Comparison of ENCODE assay signal across 8 cellular contexts in the genomic region with DNA sequence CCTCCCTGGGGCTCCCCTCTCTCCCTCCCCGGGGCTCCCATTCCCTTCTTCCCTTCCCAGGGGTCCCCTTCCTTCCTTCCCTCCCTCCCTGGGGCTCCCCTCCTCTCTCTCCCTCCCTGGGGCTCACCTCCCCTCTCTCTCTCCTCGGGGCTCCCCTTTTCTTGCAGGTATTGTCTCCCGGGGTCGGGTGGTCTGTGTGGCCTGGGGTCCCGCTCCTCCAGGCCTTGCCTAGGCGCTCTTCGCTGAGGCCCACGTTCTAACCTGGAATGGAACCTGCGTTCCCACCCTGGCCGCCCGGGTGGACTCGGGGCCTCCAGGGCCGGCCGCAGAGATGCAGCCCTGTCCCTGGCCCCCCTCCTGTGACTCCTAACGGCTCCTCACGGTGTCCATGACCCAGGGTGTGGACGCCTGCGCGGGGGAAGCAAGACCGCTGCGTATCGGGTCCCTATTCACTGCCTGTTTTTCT. TPM values are rescaled to one million over a fixed set of nuclear protein-coding genes. Genes with fewer than 3 reads are reported as not detected.
A peak's percentile ranks its signal among the peaks of the same experiment; 100 is the strongest.
DNase-seq lines count a peak whose midpoint lies in the region; ATAC-seq and TF ChIP-seq lines count a peak whose summit lies in the region.

No MANE protein-coding gene starts in this region.

- H3K4me3 Mint-ChIP-seq in activated CD8-positive, alpha-beta T cell treated with anti-CD3 and anti-CD28 coated beads for 36 hours: peak overlapping the region; percentile 69

- peak overlapping the region; percentile 80 for H3K4me3 ChIP-seq in BJ (ENCODE audit: low read depth, low read length)
- H3K4me3 ChIP-seq in cardiac muscle cell: peak overlapping the region; percentile 90
- H3K4me3 ChIP-seq in psoas muscle: peak overlapping the region; percentile 81

- peak overlapping the region; percentile 74 for H3K27ac ChIP-seq in cardiac muscle cell
- peak overlapping the region; percentile 88 for H3K27ac ChIP-seq in psoas muscle

- no peak for ATAC-seq in activated CD8-positive, alpha-beta T cell treated with anti-CD3 and anti-CD28 coated beads for 36 hours
- ATAC-seq in psoas muscle (peak in 3 of 4 donors; percentile 22 to 37 (median 28)), GM18517 (IDR thresholded peaks at IDR 0.05; ENCODE audit: unreplicated experiment) (no peak)

- peak overlapping the region; percentile 39 for H3K27ac Mint-ChIP-seq in activated CD8-positive, alpha-beta T cell treated with anti-CD3 and anti-CD28 coated beads for 36 hours

- H3K27me3 Mint-ChIP-seq in activated CD8-positive, alpha-beta T cell treated with anti-CD3 and anti-CD28 coated beads for 36 hours: no peaks in the 10 kb centered on the region

- intact Hi-C loops in activated CD8-positive, alpha-beta T cell treated with anti-CD3 and anti-CD28 coated beads for 36 hours (cut with micrococcal nuclease): no loop called here
- intact Hi-C loops in psoas muscle (cut with DNase I): no loop called here

- H3K36me3 Mint-ChIP-seq in activated CD8-positive, alpha-beta T cell treated with anti-CD3 and anti-CD28 coated beads for 36 hours (ENCODE audit: low read depth): peaks cover 6% of the 10 kb centered on the region

- H3K36me3 ChIP-seq in BJ (ENCODE audit: control insufficient read depth, insufficient read depth, low read length) (peaks cover 6% of the 10 kb centered on the region), cardiac muscle cell (peaks cover 3% of the 10 kb centered on the region), psoas muscle (ENCODE audit: insufficient read depth in 1 of 2, low read depth in 1 of 2) (peaks cover 0 to 13% of the 10 kb centered on the region in 2 donors)

- peaks cover 9% of the 10 kb centered on the region for H3K4me1 ChIP-seq in cardiac muscle cell (ENCODE audit: low read depth)
- peaks cover 69% of the 10 kb centered on the region for H3K4me1 ChIP-seq in psoas muscle

- peaks cover 60% of the 10 kb centered on the region for H3K4me1 Mint-ChIP-seq in activated CD8-positive, alpha-beta T cell treated with anti-CD3 and anti-CD28 coated beads for 36 hours (ENCODE audit: low read depth)

- WGBS in psoas muscle, 3 donors: 2% methylated on average over 22 of the region's 22 CpGs

- H3K9me3 ChIP-seq in cardiac muscle cell (ENCODE audit: low read depth): no peaks in the 10 kb centered on the region
- no peaks in the 10 kb centered on the region for H3K9me3 ChIP-seq in psoas muscle

- POLR2A ChIA-PET in BJ (lab: Charles Lee): no interaction called here
- POLR2A ChIA-PET in activated CD8-positive, alpha-beta T cell treated with anti-CD3 and anti-CD28 coated beads for 36 hours (lab: Charles Lee): interaction anchor here (2.6 kb wide), 1 partner anchor 95 kb away, joined by 8 read pairs; no protein-coding TSS in a partner anchor

- CTCF ChIA-PET in BJ (lab: Yijun Ruan, JAX): no interaction called here
- CTCF ChIA-PET in activated CD8-positive, alpha-beta T cell treated with anti-CD3 and anti-CD28 coated beads for 36 hours (lab: Charles Lee): no interaction called here

- TF ChIP-seq CTCF in BJ (IDR thresholded peaks at IDR 0.05; ENCODE audit: insufficient read depth, low read depth, low read length) (no peak), cardiac muscle cell (IDR thresholded peaks at IDR 0.05; ENCODE audit: low read depth, low read length) (no peak), psoas muscle (IDR thresholded peaks at IDR 0.05) (no peak)
- TF ChIP-seq CTCF in activated CD8-positive, alpha-beta T cell treated with anti-CD3 and anti-CD28 coated beads for 36 hours (IDR thresholded peaks at IDR 0.05): no peak

- DNase-seq in BJ (ENCODE audit: low read depth): no peak
- peak; percentile 29 for DNase-seq in HK-2 (ENCODE audit: unreplicated experiment)
- no peak for DNase-seq in activated CD8-positive, alpha-beta T cell treated with anti-CD3 and anti-CD28 coated beads for 36 hours
- DNase-seq in cardiac muscle cell (ENCODE audit: low read depth in 1 of 2, low spot score in 1 of 2): peak; percentile 23 to 47
- DNase-seq in psoas muscle: peak; percentile 49 to 67
- DNase-seq in hippocampal formation (lab: John Stamatoyannopoulos, UW): no peak
- DNase-seq in GM19240 (ENCODE audit: insufficient read length, low spot score): no peak

- H3K27me3 ChIP-seq in BJ (ENCODE audit: control insufficient read depth, insufficient read depth, low read length): no peaks in the 10 kb centered on the region
- no peaks in the 10 kb centered on the region for H3K27me3 ChIP-seq in cardiac muscle cell
- no peaks in the 10 kb centered on the region for H3K27me3 ChIP-seq in psoas muscle (ENCODE audit: insufficient read depth in 3 of 3, low read length in 2 of 3)

- H3K9me3 Mint-ChIP-seq in activated CD8-positive, alpha-beta T cell treated with anti-CD3 and anti-CD28 coated beads for 36 hours: no peaks in the 10 kb centered on the region

RNA-seq across cellular contexts. Expression of gene DCUN1D2, which starts 0.9 kb away (rescaled TPM):
- polyA plus RNA-seq in BJ (2011; rRNA removed) (11.0 and 12.7 TPM in 2 replicates), cardiac muscle cell (23.7 and 36.2 TPM in 2 replicates), psoas muscle (100 to 1,000 TPM in 1 of 3 donors, 10 to 100 TPM in 2; 32.4 to 151 (median 57.2) TPM)
- 4.1 and 7.5 TPM in 2 replicates for polyA minus RNA-seq in BJ (2011; rRNA and poly(A)+ RNA removed)
- total RNA-seq in activated CD8-positive, alpha-beta T cell treated with anti-CD3 and anti-CD28 coated beads for 36 hours: 10 to 100 TPM; 13.4 to 14.7 TPM
- total RNA-seq in cardiac muscle cell (21.2 and 32.4 TPM in 2 replicates), psoas muscle (10 to 100 TPM; 65.7 to 87.0 (median 77.6) TPM)

RNA-seq across cellular contexts. Expression of gene ADPRHL1, which starts 38.2 kb away (rescaled TPM):
- polyA plus RNA-seq in BJ (2011; rRNA removed): 0.78 and 1.1 TPM in 2 replicates
- 0.26 and 0.52 TPM in 2 replicates for polyA minus RNA-seq in BJ (2011; rRNA and poly(A)+ RNA removed)
- total RNA-seq in activated CD8-positive, alpha-beta T cell treated with anti-CD3 and anti-CD28 coated beads for 36 hours: under 1 TPM; 0.23 to 0.36 TPM
- 112 and 118 TPM in 2 replicates for total RNA-seq in cardiac muscle cell
- polyA plus RNA-seq in cardiac muscle cell: 77.3 and 78.2 TPM in 2 replicates
- total RNA-seq in psoas muscle: 100 to 1,000 TPM; 186 to 776 (median 416) TPM
- polyA plus RNA-seq in psoas muscle: 100 to 1,000 TPM; 219 to 326 (median 249) TPM

Comparison
In these comparisons a context has a peak if more than half of its experiments do, and no peak if none do; other contexts are left out.
1. DNase-seq: peak in HK-2 (single experiment), cardiac muscle cell (2 of 2) and psoas muscle (2 of 2); none in BJ (single experiment), activated CD8-positive, alpha-beta T cell treated with anti-CD3 and anti-CD28 coated beads for 36 hours (single experiment), hippocampal formation (0 of 2) and GM19240 (single experiment).
2. ATAC-seq: peak in psoas muscle (3 of 4); none in activated CD8-positive, alpha-beta T cell treated with anti-CD3 and anti-CD28 coated beads for 36 hours (single experiment) and GM18517 (single experiment).
3. RNA of gene ADPRHL1, which starts 38.2 kb away (total RNA-seq): 186 to 776 TPM in psoas muscle and 112 to 118 TPM in cardiac muscle cell; 0.23 to 0.36 TPM in activated CD8-positive, alpha-beta T cell treated with anti-CD3 and anti-CD28 coated beads for 36 hours; every median in the first group is over 10 times any median in the second.
4. Peak in every context shown above with its lines, with median percentiles within 50 percentile points of each other: H3K4me3 ChIP-seq.